Comparison of ENCODE assay signal across 12 cellular contexts in genomic region chr3:183202004-183202722, GRCh38. TPM values are rescaled to one million over a fixed set of nuclear protein-coding genes. Genes with fewer than 3 reads are reported as not detected.
DNase-seq lines count a peak whose midpoint lies in the region; ATAC-seq and TF ChIP-seq lines count a peak whose summit lies in the region.
"Had no signal": no experiment of that assay in that cellular context is flagged by ENCODE, and none has a peak within 500 bp of the region (broad histone marks: within the 10 kb centered on the region; RNA-seq: fewer than 3 reads in every experiment).

No MANE protein-coding gene starts in this region.

- H3K4me3 Mint-ChIP-seq in CD4-positive, CD25-positive, alpha-beta regulatory T cell: peak overlapping the region; percentile 18 to 76 (median 59)
- peak overlapping the region; percentile 40 for H3K4me3 Mint-ChIP-seq in activated T-helper 1 cell treated with anti-CD3 and anti-CD28 coated beads, Interleukin-12 subunit alpha, Interleukin-12 subunit beta, Interleukin-2, Interleukin-4 antibody, amounts not matched to agents 30 ng/mL and 10 ng/mL and 1 ng/mL, durations not matched to agents 14 hours and 24 hours and 36 hours
- H3K4me3 Mint-ChIP-seq in neural progenitor cell: no peak overlapping the region
- no peak overlapping the region for H3K4me3 Mint-ChIP-seq in stimulated activated memory B cell treated with anti-CD40 and anti-IgM and Interleukin-4, amounts not matched to agents 10 μg/mL and 1 μg/mL and 100 μg/mL, for 72 hours

- H3K27me3 ChIP-seq in CD4-positive, CD25-positive, alpha-beta regulatory T cell (ENCODE audit: control insufficient read depth, insufficient read depth, low read length): no peaks in the 10 kb centered on the region
- H3K27me3 ChIP-seq in neural progenitor cell: no peaks in the 10 kb centered on the region
- no peaks in the 10 kb centered on the region for H3K27me3 ChIP-seq in transverse colon
- H3K27me3 ChIP-seq: body of pancreas had no signal

- no peaks in the 10 kb centered on the region for H3K4me1 ChIP-seq in CD4-positive, CD25-positive, alpha-beta regulatory T cell (ENCODE audit: control insufficient read depth, insufficient read depth, low read length, poor library complexity, severe bottlenecking)
- H3K4me1 ChIP-seq in neural progenitor cell (no peaks in the 10 kb centered on the region), transverse colon (no peaks in the 10 kb centered on the region)
- H3K4me1 ChIP-seq: body of pancreas had no signal

- no peaks in the 10 kb centered on the region for H3K36me3 ChIP-seq in CD4-positive, CD25-positive, alpha-beta regulatory T cell (ENCODE audit: control insufficient read depth, insufficient read depth, low read length)
- H3K36me3 ChIP-seq in neural progenitor cell (no peaks in the 10 kb centered on the region), transverse colon (no peaks in the 10 kb centered on the region)

- DNase-seq in CD4-positive, CD25-positive, alpha-beta regulatory T cell: peak in 2 of 3 donors; percentile 29 to 84
- DNase-seq in Jurkat, Clone E6-1 (ENCODE audit: low read depth, low spot score): peak; percentile 73
- peak; percentile 18 for DNase-seq in activated T-helper 1 cell treated with anti-CD3 and anti-CD28 coated beads, Interleukin-12 subunit alpha, Interleukin-12 subunit beta, Interleukin-2, Interleukin-4 antibody, amounts not matched to agents 30 ng/mL and 10 ng/mL and 1 ng/mL, durations not matched to agents 14 hours and 24 hours and 36 hours (ENCODE audit: low spot score)
- DNase-seq in left colon (no peak), neural progenitor cell (ENCODE audit: low spot score) (no peak), NCI-H1417 treated with DMSO at 0.1 percent for 48 hours (lab: John Stamatoyannopoulos, UW) (no peak), transverse colon (no peak)
- DNase-seq: body of pancreas, kidney, NCI-H1694, retina had no signal

- no peaks in the 10 kb centered on the region for H4K20me1 ChIP-seq in neural progenitor cell (ENCODE audit: low read depth)

- no peaks in the 10 kb centered on the region for H3F3A ChIP-seq in neural progenitor cell (ENCODE audit: low read depth)

- H3K9ac ChIP-seq in neural progenitor cell: no peak overlapping the region

- H3K9me3 Mint-ChIP-seq in CD4-positive, CD25-positive, alpha-beta regulatory T cell: peaks cover 1 to 13% (median 2%) of the 10 kb centered on the region in 7 donors
- H3K9me3 Mint-ChIP-seq in activated T-helper 1 cell treated with anti-CD3 and anti-CD28 coated beads, Interleukin-12 subunit alpha, Interleukin-12 subunit beta, Interleukin-2, Interleukin-4 antibody, amounts not matched to agents 30 ng/mL and 10 ng/mL and 1 ng/mL, durations not matched to agents 14 hours and 24 hours and 36 hours: peaks cover 22% of the 10 kb centered on the region
- H3K9me3 Mint-ChIP-seq in neural progenitor cell: peaks cover 20% of the 10 kb centered on the region
- peaks cover 11% of the 10 kb centered on the region for H3K9me3 Mint-ChIP-seq in stimulated activated memory B cell treated with anti-CD40 and anti-IgM and Interleukin-4, amounts not matched to agents 10 μg/mL and 1 μg/mL and 100 μg/mL, for 72 hours

- H3K36me3 Mint-ChIP-seq in CD4-positive, CD25-positive, alpha-beta regulatory T cell: peaks cover 4% of the 10 kb centered on the region
- peaks cover 13% of the 10 kb centered on the region for H3K36me3 Mint-ChIP-seq in activated T-helper 1 cell treated with anti-CD3 and anti-CD28 coated beads, Interleukin-12 subunit alpha, Interleukin-12 subunit beta, Interleukin-2, Interleukin-4 antibody, amounts not matched to agents 30 ng/mL and 10 ng/mL and 1 ng/mL, durations not matched to agents 14 hours and 24 hours and 36 hours (ENCODE audit: low read depth)
- no peaks in the 10 kb centered on the region for H3K36me3 Mint-ChIP-seq in neural progenitor cell
- H3K36me3 Mint-ChIP-seq in stimulated activated memory B cell treated with anti-CD40 and anti-IgM and Interleukin-4, amounts not matched to agents 10 μg/mL and 1 μg/mL and 100 μg/mL, for 72 hours: peaks cover 14% of the 10 kb centered on the region

- peak overlapping the region; percentile 60 to 80 (median 62) for H3K27ac Mint-ChIP-seq in CD4-positive, CD25-positive, alpha-beta regulatory T cell
- peak overlapping the region; percentile 38 for H3K27ac Mint-ChIP-seq in activated T-helper 1 cell treated with anti-CD3 and anti-CD28 coated beads, Interleukin-12 subunit alpha, Interleukin-12 subunit beta, Interleukin-2, Interleukin-4 antibody, amounts not matched to agents 30 ng/mL and 10 ng/mL and 1 ng/mL, durations not matched to agents 14 hours and 24 hours and 36 hours
- no peak overlapping the region for H3K27ac Mint-ChIP-seq in neural progenitor cell
- no peak overlapping the region for H3K27ac Mint-ChIP-seq in stimulated activated memory B cell treated with anti-CD40 and anti-IgM and Interleukin-4, amounts not matched to agents 10 μg/mL and 1 μg/mL and 100 μg/mL, for 72 hours

- peak overlapping the region; percentile 62 for H3K4me3 ChIP-seq in CD4-positive, CD25-positive, alpha-beta regulatory T cell (ENCODE audit: low read depth, low read length)
- peak overlapping the region; percentile 29 for H3K4me3 ChIP-seq in Jurkat, Clone E6-1 (ENCODE audit: low read length)
- H3K4me3 ChIP-seq in neural progenitor cell: no peak overlapping the region
- H3K4me3 ChIP-seq in transverse colon: no peak overlapping the region
- H3K4me3 ChIP-seq: body of pancreas had no signal

- no peak for TF ChIP-seq POLR2A in transverse colon (IDR thresholded peaks at IDR 0.05)

- H3K27me3 Mint-ChIP-seq in CD4-positive, CD25-positive, alpha-beta regulatory T cell: peaks cover 6% of the 10 kb centered on the region
- H3K27me3 Mint-ChIP-seq in activated T-helper 1 cell treated with anti-CD3 and anti-CD28 coated beads, Interleukin-12 subunit alpha, Interleukin-12 subunit beta, Interleukin-2, Interleukin-4 antibody, amounts not matched to agents 30 ng/mL and 10 ng/mL and 1 ng/mL, durations not matched to agents 14 hours and 24 hours and 36 hours (ENCODE audit: insufficient read depth): peaks cover 2% of the 10 kb centered on the region
- H3K27me3 Mint-ChIP-seq in neural progenitor cell (ENCODE audit: insufficient read depth, low read depth): no peaks in the 10 kb centered on the region
- H3K27me3 Mint-ChIP-seq in stimulated activated memory B cell treated with anti-CD40 and anti-IgM and Interleukin-4, amounts not matched to agents 10 μg/mL and 1 μg/mL and 100 μg/mL, for 72 hours: peaks cover 47% of the 10 kb centered on the region

- intact Hi-C loops in activated T-helper 1 cell treated with anti-CD3 and anti-CD28 coated beads, Interleukin-12 subunit alpha, Interleukin-12 subunit beta, Interleukin-2, Interleukin-4 antibody, amounts not matched to agents 30 ng/mL and 10 ng/mL and 1 ng/mL, durations not matched to agents 14 hours and 24 hours and 36 hours (cut with micrococcal nuclease): no loop called here
- intact Hi-C loops in left colon (cut with DNase I, micrococcal nuclease) (no loop called here), transverse colon (cut with DNase I; ENCODE audit: low total_unique reads) (no loop called here)

- H3K4me1 Mint-ChIP-seq in CD4-positive, CD25-positive, alpha-beta regulatory T cell: peaks cover 7 to 19% (median 11%) of the 10 kb centered on the region in 4 donors
- peaks cover 14% of the 10 kb centered on the region for H3K4me1 Mint-ChIP-seq in activated T-helper 1 cell treated with anti-CD3 and anti-CD28 coated beads, Interleukin-12 subunit alpha, Interleukin-12 subunit beta, Interleukin-2, Interleukin-4 antibody, amounts not matched to agents 30 ng/mL and 10 ng/mL and 1 ng/mL, durations not matched to agents 14 hours and 24 hours and 36 hours (ENCODE audit: low read depth)
- H3K4me1 Mint-ChIP-seq in neural progenitor cell: no peaks in the 10 kb centered on the region
- H3K4me1 Mint-ChIP-seq in stimulated activated memory B cell treated with anti-CD40 and anti-IgM and Interleukin-4, amounts not matched to agents 10 μg/mL and 1 μg/mL and 100 μg/mL, for 72 hours: no peaks in the 10 kb centered on the region

- no peak for TF ChIP-seq EP300 in transverse colon (IDR thresholded peaks at IDR 0.05; ENCODE audit: low read depth)

- ATAC-seq in CD4-positive, CD25-positive, alpha-beta regulatory T cell (ENCODE audit: low read depth in 2 of 2): peak; percentile 75 to 91
- peak; percentile 59 for ATAC-seq in left colon
- no peak for ATAC-seq in stimulated activated memory B cell treated with anti-CD40 and anti-IgM and Interleukin-4, amounts not matched to agents 10 μg/mL and 1 μg/mL and 100 μg/mL, for 72 hours
- ATAC-seq: body of pancreas had no signal

- H3K27ac ChIP-seq in CD4-positive, CD25-positive, alpha-beta regulatory T cell (ENCODE audit: insufficient read depth, low read length, poor library complexity, severe bottlenecking): no peak overlapping the region
- H3K27ac ChIP-seq in neural progenitor cell (no peak overlapping the region), transverse colon (no peak overlapping the region)
- H3K27ac ChIP-seq: body of pancreas had no signal

- WGBS in transverse colon (ENCODE audit: low coverage in 1 of 2), 2 donors: 75 to 88% methylated on average over 3 to 4 of the region's 4 CpGs

- in situ Hi-C loops in transverse colon (cut with MboI; ENCODE audit: low pct_ligation_motif_present in 1 of 4, low pct_unique_long_range_greater_than_20kb in 1 of 4, low sequenced_read_pairs in 3 of 4): no loop called here

- no peak overlapping the region for H2AFZ ChIP-seq in neural progenitor cell (replicated peaks)

- no peak overlapping the region for H3K4me2 ChIP-seq in neural progenitor cell

- no peaks in the 10 kb centered on the region for H3K79me2 ChIP-seq in neural progenitor cell (ENCODE audit: low read depth)

- no peak for TF ChIP-seq CTCF in neural progenitor cell (IDR thresholded peaks at IDR 0.05)
- TF ChIP-seq CTCF in transverse colon (IDR thresholded peaks at IDR 0.05): no peak

- H3K9me3 ChIP-seq in CD4-positive, CD25-positive, alpha-beta regulatory T cell (ENCODE audit: control insufficient read depth in 2 of 2, low read length in 2 of 2): peaks cover 0 to 6% of the 10 kb centered on the region in 2 experiments
- H3K9me3 ChIP-seq in neural progenitor cell (ENCODE audit: low read depth) (no peaks in the 10 kb centered on the region), transverse colon (no peaks in the 10 kb centered on the region)
- H3K9me3 ChIP-seq: body of pancreas had no signal

RNA-seq across cellular contexts. Expression of gene LAMP3, which starts 39.6 kb away (rescaled TPM):
- 3.7 TPM for total RNA-seq in CD4-positive, CD25-positive, alpha-beta regulatory T cell
- 1 to 10 TPM; 2.7 to 6.5 (median 5.7) TPM for polyA plus RNA-seq in CD4-positive, CD25-positive, alpha-beta regulatory T cell
- polyA plus RNA-seq in Jurkat, Clone E6-1 (2012; ENCODE audit: insufficient read depth, insufficient read length): 16.7 TPM
- total RNA-seq in activated T-helper 1 cell treated with anti-CD3 and anti-CD28 coated beads, Interleukin-12 subunit alpha, Interleukin-12 subunit beta, Interleukin-2, Interleukin-4 antibody, amounts not matched to agents 30 ng/mL and 10 ng/mL and 1 ng/mL, durations not matched to agents 14 hours and 24 hours and 36 hours: 3.1 and 4.4 TPM in 2 replicates
- total RNA-seq in left colon (under 1 TPM; 0.31 to 0.50 TPM), neural progenitor cell (ENCODE audit: low replicate concordance) (0.68 TPM in 1 of 2 replicates, not detected in the other), transverse colon (1 to 10 TPM in 1 of 4 donors, not detected in 3; 1.1 TPM)

RNA-seq across cellular contexts. Expression of gene B3GNT5, which starts 50.9 kb away (rescaled TPM):
- 2.2 TPM for total RNA-seq in CD4-positive, CD25-positive, alpha-beta regulatory T cell
- under 1 TPM; 0.23 to 0.47 (median 0.34) TPM for polyA plus RNA-seq in CD4-positive, CD25-positive, alpha-beta regulatory T cell
- 1.1 TPM for polyA plus RNA-seq in Jurkat, Clone E6-1 (2012; ENCODE audit: insufficient read depth, insufficient read length)
- total RNA-seq in activated T-helper 1 cell treated with anti-CD3 and anti-CD28 coated beads, Interleukin-12 subunit alpha, Interleukin-12 subunit beta, Interleukin-2, Interleukin-4 antibody, amounts not matched to agents 30 ng/mL and 10 ng/mL and 1 ng/mL, durations not matched to agents 14 hours and 24 hours and 36 hours: 17.0 and 17.7 TPM in 2 replicates
- total RNA-seq in left colon: 100 to 1,000 TPM in 1 of 2 donors, 10 to 100 TPM in 1; 80.3 to 106 TPM
- total RNA-seq in neural progenitor cell (ENCODE audit: low replicate concordance): 9.0 and 14.1 TPM in 2 replicates
- total RNA-seq in transverse colon: 10 to 100 TPM in 3 of 4 donors, 1 to 10 TPM in 1; 6.0 to 46.3 (median 39.9) TPM

Comparison
In these comparisons a context has a peak if more than half of its experiments do, and no peak if none do; other contexts are left out.
1. DNase-seq: peak in CD4-positive, CD25-positive, alpha-beta regulatory T cell (2 of 3), Jurkat, Clone E6-1 (single experiment) and activated T-helper 1 cell treated with anti-CD3 and anti-CD28 coated beads, Interleukin-12 subunit alpha, Interleukin-12 subunit beta, Interleukin-2, Interleukin-4 antibody, amounts not matched to agents 30 ng/mL and 10 ng/mL and 1 ng/mL, durations not matched to agents 14 hours and 24 hours and 36 hours (single experiment); none in left colon (0 of 2), neural progenitor cell (single experiment), NCI-H1417 treated with DMSO at 0.1 percent for 48 hours (single experiment) and transverse colon (single experiment).
2. H3K4me3 ChIP-seq: peak in CD4-positive, CD25-positive, alpha-beta regulatory T cell (single experiment) and Jurkat, Clone E6-1 (single experiment); none in neural progenitor cell (single experiment) and transverse colon (0 of 4).
3. H3K27ac Mint-ChIP-seq: peak in CD4-positive, CD25-positive, alpha-beta regulatory T cell (3 of 3) and activated T-helper 1 cell treated with anti-CD3 and anti-CD28 coated beads, Interleukin-12 subunit alpha, Interleukin-12 subunit beta, Interleukin-2, Interleukin-4 antibody, amounts not matched to agents 30 ng/mL and 10 ng/mL and 1 ng/mL, durations not matched to agents 14 hours and 24 hours and 36 hours (single experiment); none in neural progenitor cell (single experiment) and stimulated activated memory B cell treated with anti-CD40 and anti-IgM and Interleukin-4, amounts not matched to agents 10 μg/mL and 1 μg/mL and 100 μg/mL, for 72 hours (single experiment).
4. H3K4me3 Mint-ChIP-seq: peak in CD4-positive, CD25-positive, alpha-beta regulatory T cell (4 of 4) and activated T-helper 1 cell treated with anti-CD3 and anti-CD28 coated beads, Interleukin-12 subunit alpha, Interleukin-12 subunit beta, Interleukin-2, Interleukin-4 antibody, amounts not matched to agents 30 ng/mL and 10 ng/mL and 1 ng/mL, durations not matched to agents 14 hours and 24 hours and 36 hours (single experiment); none in neural progenitor cell (single experiment) and stimulated activated memory B cell treated with anti-CD40 and anti-IgM and Interleukin-4, amounts not matched to agents 10 μg/mL and 1 μg/mL and 100 μg/mL, for 72 hours (single experiment).